Comparison of ENCODE assay signal across 19 cellular contexts in genomic region chr13:64505511-64505910, GRCh38.
DNase-seq lines count a peak whose midpoint lies in the region; ATAC-seq, FAIRE-seq and TF ChIP-seq lines count a peak whose summit lies in the region.
"Had no signal": no experiment of that assay in that cellular context is flagged by ENCODE, and none has a peak within 500 bp of the region (broad histone marks: within the 10 kb centered on the region; RNA-seq: fewer than 3 reads in every experiment).

No MANE protein-coding gene starts in this region.

- H3K4me1 Mint-ChIP-seq in astrocyte (ENCODE audit: low read depth, unreplicated experiment), result no peaks in the 10 kb centered on the region
- H3K4me1 Mint-ChIP-seq: activated naive CD8-positive, alpha-beta T cell treated with anti-CD3 and anti-CD28 coated beads, Interleukin-2, amount 10 ng/mL, durations not matched to agents 7 days and 5 days; CD8-positive, alpha-beta memory T cell had no signal

- intact Hi-C loops in IMR-90 (cut with micrococcal nuclease), result no loop called here

- BruUV-seq in IMR-90 (replicated peaks; lab: Mats Ljungman, UMichigan), result no TSS peak

- H3K79me2 ChIP-seq in astrocyte (ENCODE audit: insufficient read depth, low read length), result no peaks in the 10 kb centered on the region

- H3K27me3 ChIP-seq in IMR-90 (ENCODE audit: control insufficient read depth, insufficient read depth, low read length) (no peaks in the 10 kb centered on the region), astrocyte (ENCODE audit: insufficient read depth, low read length) (no peaks in the 10 kb centered on the region)
- H3K27me3 ChIP-seq: dorsolateral prefrontal cortex had no signal

- no peaks in the 10 kb centered on the region for H3K27me3 Mint-ChIP-seq in astrocyte (ENCODE audit: low read depth, unreplicated experiment)
- H3K27me3 Mint-ChIP-seq: activated naive CD8-positive, alpha-beta T cell treated with anti-CD3 and anti-CD28 coated beads, Interleukin-2, amount 10 ng/mL, durations not matched to agents 7 days and 5 days; CD8-positive, alpha-beta memory T cell had no signal

- no peaks in the 10 kb centered on the region for H3K9me1 ChIP-seq in IMR-90 (ENCODE audit: insufficient read depth, low read length)

- H4K20me1 ChIP-seq in IMR-90 (ENCODE audit: insufficient read depth, low read length), result no peaks in the 10 kb centered on the region
- no peaks in the 10 kb centered on the region for H4K20me1 ChIP-seq in astrocyte (ENCODE audit: insufficient read depth, low read length)

- H4K8ac ChIP-seq in IMR-90 (ENCODE audit: low read depth in 2 of 2, low read length in 2 of 2), result no peak overlapping the region

- H3K14ac ChIP-seq in IMR-90 (replicated peaks; ENCODE audit: low read depth, low read length), result no peak overlapping the region

- no peak overlapping the region for H3K18ac ChIP-seq in IMR-90 (ENCODE audit: low read depth, low read length)

- no peak overlapping the region for H2BK15ac ChIP-seq in IMR-90 (ENCODE audit: low read depth, low read length)

- no peak overlapping the region for H3K56ac ChIP-seq in IMR-90 (ENCODE audit: extremely low read depth, insufficient read depth, low read length)

- no peak overlapping the region for H3K23ac ChIP-seq in IMR-90 (ENCODE audit: low read depth, low read length)

- H3K4me3 ChIP-seq in IMR-90 (ENCODE audit: insufficient read depth, low read depth, low read length) (no peak overlapping the region), astrocyte (ENCODE audit: insufficient read depth, low read depth, low read length) (no peak overlapping the region), foreskin fibroblast (ENCODE audit: low read depth in 1 of 2, low read length in 2 of 2) (no peak overlapping the region)
- H3K4me3 ChIP-seq: dorsolateral prefrontal cortex, SK-N-MC, thoracic aorta had no signal

- H3K27ac Mint-ChIP-seq in astrocyte (ENCODE audit: unreplicated experiment), result no peak overlapping the region
- H3K27ac Mint-ChIP-seq: activated naive CD8-positive, alpha-beta T cell treated with anti-CD3 and anti-CD28 coated beads, Interleukin-2, amount 10 ng/mL, durations not matched to agents 7 days and 5 days; activated T-cell treated with anti-CD3 and anti-CD28 coated beads, Interleukin-2, amount 50 U/mL, for 72 hours; CD8-positive, alpha-beta memory T cell had no signal

- peak; percentile 70 for DNase-seq in EH (ENCODE audit: low read depth)
- DNase-seq in IMR-90, result peak; percentile 80
- peak; percentile 72 for DNase-seq in astrocyte (ENCODE audit: low read depth)
- peak; percentile 72 to 81 for DNase-seq in foreskin fibroblast
- DNase-seq in putamen (ENCODE audit: low spot score), result no peak
- DNase-seq: activated naive CD8-positive, alpha-beta T cell treated with anti-CD3 and anti-CD28 coated beads, Interleukin-2, amount 10 ng/mL, durations not matched to agents 7 days and 5 days; activated T-cell treated with anti-CD3 and anti-CD28 coated beads, Interleukin-2, amount 50 U/mL, for 72 hours; CD8-positive, alpha-beta memory T cell; dorsolateral prefrontal cortex; head of caudate nucleus; NCI-H146; NCI-H82; stimulated activated CD4-positive, alpha-beta T cell treated with anti-CD3 and anti-CD28 coated beads, Interleukin-15, amount 100 ng/mL, for 24 hours had no signal

- CTCF ChIA-PET in IMR-90 (lab: Yijun Ruan, JAX), result no interaction called here

- no peaks in the 10 kb centered on the region for H3K9me3 ChIP-seq in IMR-90 (ENCODE audit: control insufficient read depth, insufficient read depth, low read length)
- no peaks in the 10 kb centered on the region for H3K9me3 ChIP-seq in astrocyte (ENCODE audit: insufficient read depth, low read depth, low read length)
- H3K9me3 ChIP-seq: thoracic aorta had no signal

- no peak overlapping the region for H2BK120ac ChIP-seq in IMR-90 (ENCODE audit: low read depth, low read length)

- POLR2A ChIA-PET in IMR-90 (lab: Charles Lee; ENCODE audit: unreplicated experiment), result no interaction called here

- no peak overlapping the region for H2BK5ac ChIP-seq in IMR-90 (ENCODE audit: low read depth, low read length, poor library complexity, severe bottlenecking)

- WGBS in IMR-90 (ENCODE audit: extremely low coverage in 2 of 2, insufficient read length in 1 of 2), 2 experiments, result no CpG with 5 or more reads among the region's 2 CpGs

- no peaks in the 10 kb centered on the region for H3K36me3 Mint-ChIP-seq in astrocyte (ENCODE audit: low read depth, unreplicated experiment)
- H3K36me3 Mint-ChIP-seq: activated naive CD8-positive, alpha-beta T cell treated with anti-CD3 and anti-CD28 coated beads, Interleukin-2, amount 10 ng/mL, durations not matched to agents 7 days and 5 days; CD8-positive, alpha-beta memory T cell had no signal

- in situ Hi-C loops in IMR-90 (cut with MboI; ENCODE audit: low sequenced_read_pairs), result no loop called here

- H2AK5ac ChIP-seq in IMR-90 (ENCODE audit: low read depth, low read length), result no peak overlapping the region

- no peak overlapping the region for H3K4me3 Mint-ChIP-seq in astrocyte (ENCODE audit: unreplicated experiment)
- H3K4me3 Mint-ChIP-seq: activated naive CD8-positive, alpha-beta T cell treated with anti-CD3 and anti-CD28 coated beads, Interleukin-2, amount 10 ng/mL, durations not matched to agents 7 days and 5 days; activated T-cell treated with anti-CD3 and anti-CD28 coated beads, Interleukin-2, amount 50 U/mL, for 72 hours; CD8-positive, alpha-beta memory T cell had no signal

- no peak overlapping the region for H2AK9ac ChIP-seq in IMR-90 (replicated peaks; ENCODE audit: low read depth, low read length, poor library complexity)

- H3K4me1 ChIP-seq in IMR-90 (ENCODE audit: control insufficient read depth, insufficient read depth, low read length) (no peaks in the 10 kb centered on the region), astrocyte (ENCODE audit: insufficient read depth, low read length) (no peaks in the 10 kb centered on the region)

- H3K36me3 ChIP-seq in IMR-90 (ENCODE audit: control insufficient read depth, insufficient read depth, low read length) (no peaks in the 10 kb centered on the region), astrocyte (ENCODE audit: insufficient read depth, low read length) (no peaks in the 10 kb centered on the region)
- H3K36me3 ChIP-seq: thoracic aorta had no signal

- H3K27ac ChIP-seq in IMR-90 (ENCODE audit: insufficient read depth, low read length) (no peak overlapping the region), astrocyte (ENCODE audit: low read depth, low read length) (no peak overlapping the region)
- H3K27ac ChIP-seq: dorsolateral prefrontal cortex, SK-N-MC, thoracic aorta had no signal

- H2AFZ ChIP-seq in IMR-90 (replicated peaks; ENCODE audit: low read length, poor library complexity) (no peak overlapping the region), astrocyte (ENCODE audit: low read depth, low read length) (no peak overlapping the region)

- no peak overlapping the region for H4K5ac ChIP-seq in IMR-90 (ENCODE audit: low read depth, low read length)

- dilution Hi-C loops in IMR-90 (cut with HindIII; ENCODE audit: low sequenced_read_pairs, unreplicated experiment), result no loop called here

- no peak overlapping the region for H3K9ac ChIP-seq in IMR-90 (ENCODE audit: low read depth, low read length)
- H3K9ac ChIP-seq in astrocyte (ENCODE audit: low read length), result no peak overlapping the region

- H3K4me2 ChIP-seq in IMR-90 (ENCODE audit: low read depth, low read length) (no peak overlapping the region), astrocyte (ENCODE audit: low read length) (no peak overlapping the region)

- no peak overlapping the region for H4K91ac ChIP-seq in IMR-90 (ENCODE audit: insufficient read depth, low read depth, low read length)

- H3K9me3 Mint-ChIP-seq in astrocyte (ENCODE audit: unreplicated experiment), result no peaks in the 10 kb centered on the region

- no peak for TF ChIP-seq POLR2A in IMR-90 (IDR thresholded peaks at IDR 0.05; ENCODE audit: low read depth, low read length)

- H3K4ac ChIP-seq in IMR-90 (ENCODE audit: low read depth, low read length), result no peak overlapping the region

- H2BK20ac ChIP-seq in IMR-90 (ENCODE audit: low read depth, low read length), result no peak overlapping the region

- TF ChIP-seq CTCF in IMR-90 (conservative IDR thresholded peaks at IDR 0.05; ENCODE audit: low read depth, low read length) (no peak), astrocyte (IDR thresholded peaks at IDR 0.05; ENCODE audit: insufficient read depth, low read depth, low read length) (no peak), foreskin fibroblast (IDR thresholded peaks at IDR 0.05; ENCODE audit: low read depth, low read length) (no peak)

- no peak for FAIRE-seq in astrocyte (lab: Jason Lieb, UNC)

- no peak for TF ChIP-seq RAD21 in IMR-90 (IDR thresholded peaks at IDR 0.05; ENCODE audit: low read length)

- no peaks in the 10 kb centered on the region for H3K79me1 ChIP-seq in IMR-90 (ENCODE audit: low read depth in 1 of 2, low read length in 2 of 2)

- peak; percentile 72 for ATAC-seq in IMR-90 (ENCODE audit: low read depth)
- ATAC-seq in HG03196 (IDR thresholded peaks at IDR 0.05; ENCODE audit: unreplicated experiment), result no peak
- ATAC-seq in HG02610 (IDR thresholded peaks at IDR 0.05; ENCODE audit: unreplicated experiment), result no peak
- ATAC-seq in HG03159 (IDR thresholded peaks at IDR 0.05; ENCODE audit: unreplicated experiment), result no peak
- ATAC-seq: activated CD4-positive, CD25-positive, alpha-beta regulatory T cell treated with anti-CD3 and anti-CD28 coated beads, Interleukin-2, amount 50 U/mL, for 24 hours had no signal

TF ChIP-seq in IMR-90, 13 proteins besides CTCF, POLR2A, EP300 and RAD21:
- no peak for TF ChIP-seq ELK1 (IDR thresholded peaks at IDR 0.05; ENCODE audit: borderline replicate concordance, low read depth, low read length)
- peak; percentile 29; the same call in 1 of the 2 replicates for TF ChIP-seq CEBPB (IDR thresholded peaks at IDR 0.05; ENCODE audit: low read depth, low read length)
